ENCODE assay signal across 21 cellular contexts in the genomic region with DNA sequence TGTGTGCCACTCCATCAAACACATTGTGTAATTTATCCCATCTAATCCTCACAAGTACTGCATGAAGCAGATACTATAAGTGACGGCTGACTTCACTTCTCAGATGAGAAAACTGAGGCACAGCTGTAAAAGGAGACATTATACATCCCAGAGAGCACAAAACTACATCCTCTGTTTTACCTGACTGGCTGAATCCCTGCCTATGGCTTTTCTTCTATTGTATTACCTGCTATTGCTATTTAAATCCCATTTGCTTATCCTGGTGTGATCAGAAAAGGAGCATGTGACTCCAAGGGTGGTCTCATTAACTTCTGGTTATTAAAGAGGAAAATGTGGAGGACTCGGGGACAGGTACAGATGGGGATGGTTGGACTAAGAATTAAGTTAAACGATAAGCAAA.
"Had no signal": no experiment of that assay in that cellular context is flagged by ENCODE, and none has a peak within 500 bp of the region (broad histone marks: within the 10 kb centered on the region; RNA-seq: fewer than 3 reads in every experiment).

No MANE protein-coding gene starts in this region.

- H3K9me3 Mint-ChIP-seq: activated naive CD4-positive, alpha-beta T cell treated with anti-CD3 and anti-CD28 coated beads, Interleukin-2, amount 10 ng/mL, durations not matched to agents 7 days and 5 days; activated naive CD8-positive, alpha-beta T cell treated with anti-CD3 and anti-CD28 coated beads for 36 hours; T-helper 1 cell treated with Interleukin-12 subunit alpha and Interleukin-12 subunit beta and Interleukin-4 antibody, amounts not matched to agents 30 μg/mL and 1 μg/mL, for 36 hours had no signal

- H3K4me3 ChIP-seq: Peyer's patch, SJSA1 had no signal

- H3K36me3 ChIP-seq: Peyer's patch, SJSA1 had no signal

- H3K4me3 Mint-ChIP-seq: activated CD8-positive, alpha-beta T cell treated with anti-CD3 and anti-CD28 coated beads, Interleukin-2, amount 10 ng/mL, durations not matched to agents 7 days and 5 days; activated naive CD4-positive, alpha-beta T cell treated with anti-CD3 and anti-CD28 coated beads, Interleukin-2, amount 10 ng/mL, durations not matched to agents 7 days and 5 days; activated naive CD8-positive, alpha-beta T cell treated with anti-CD3 and anti-CD28 coated beads for 36 hours; T-helper 1 cell treated with Interleukin-12 subunit alpha and Interleukin-12 subunit beta and Interleukin-4 antibody, amounts not matched to agents 30 μg/mL and 1 μg/mL, for 36 hours had no signal

- H3K27ac Mint-ChIP-seq: activated CD8-positive, alpha-beta T cell treated with anti-CD3 and anti-CD28 coated beads, Interleukin-2, amount 10 ng/mL, durations not matched to agents 7 days and 5 days; activated naive CD4-positive, alpha-beta T cell treated with anti-CD3 and anti-CD28 coated beads, Interleukin-2, amount 10 ng/mL, durations not matched to agents 7 days and 5 days; activated naive CD8-positive, alpha-beta T cell treated with anti-CD3 and anti-CD28 coated beads for 36 hours; T-helper 1 cell treated with Interleukin-12 subunit alpha and Interleukin-12 subunit beta and Interleukin-4 antibody, amounts not matched to agents 30 μg/mL and 1 μg/mL, for 36 hours had no signal

- H3K4me1 Mint-ChIP-seq: activated naive CD4-positive, alpha-beta T cell treated with anti-CD3 and anti-CD28 coated beads, Interleukin-2, amount 10 ng/mL, durations not matched to agents 7 days and 5 days; activated naive CD8-positive, alpha-beta T cell treated with anti-CD3 and anti-CD28 coated beads for 36 hours had no signal

- DNase-seq: activated CD4-positive, alpha-beta T cell treated with anti-CD3 and anti-CD28 coated beads for 48 hours; activated CD4-positive, alpha-beta T cell treated with anti-CD3 and anti-CD28 coated beads, Interleukin-2, amount 50 U/mL, for 4 hours; activated CD4-positive, CD25-positive, alpha-beta regulatory T cell treated with anti-CD3 and anti-CD28 coated beads, Interleukin-2, amount 50 U/mL, for 72 hours; activated CD8-positive, alpha-beta memory T cell treated with anti-CD3 and anti-CD28 coated beads, Interleukin-2, amount 50 U/mL, for 48 hours; activated CD8-positive, alpha-beta T cell treated with anti-CD3 and anti-CD28 coated beads, Interleukin-2, amount 10 ng/mL, durations not matched to agents 7 days and 5 days; activated gamma-delta T cell; activated naive CD4-positive, alpha-beta T cell treated with anti-CD3 and anti-CD28 coated beads, Interleukin-2, amount 10 ng/mL, durations not matched to agents 7 days and 5 days; activated naive CD8-positive, alpha-beta T cell treated with anti-CD3 and anti-CD28 coated beads for 36 hours; activated T-cell treated with anti-CD3 and anti-CD28 coated beads, Interleukin-2, amount 50 U/mL, for 1 hour; aorta; cerebellar nuclear complex; NCI-H1092; NCI-H1694 treated with DMSO at 0.1 percent for 48 hours; NCI-H2029 treated with DMSO at 0.1 percent for 48 hours; Peyer's patch; SHP77 had no signal

- ATAC-seq: activated CD8-positive, alpha-beta T cell treated with anti-CD3 and anti-CD28 coated beads, Interleukin-2, amount 10 ng/mL, durations not matched to agents 7 days and 5 days; SK-N-SH treated with all-trans-retinoic acid at 6 μM for 48 hours had no signal

- H3K36me3 Mint-ChIP-seq: activated naive CD4-positive, alpha-beta T cell treated with anti-CD3 and anti-CD28 coated beads, Interleukin-2, amount 10 ng/mL, durations not matched to agents 7 days and 5 days; activated naive CD8-positive, alpha-beta T cell treated with anti-CD3 and anti-CD28 coated beads for 36 hours had no signal

- H3K27me3 Mint-ChIP-seq: activated naive CD4-positive, alpha-beta T cell treated with anti-CD3 and anti-CD28 coated beads, Interleukin-2, amount 10 ng/mL, durations not matched to agents 7 days and 5 days; activated naive CD8-positive, alpha-beta T cell treated with anti-CD3 and anti-CD28 coated beads for 36 hours had no signal

- H3K27me3 ChIP-seq: Peyer's patch had no signal

- H3K4me2 ChIP-seq: KMS-11 had no signal

- H3K27ac ChIP-seq: KMS-11, Peyer's patch, RWPE1, SJSA1 had no signal

- H3K9me3 ChIP-seq: Peyer's patch, SJSA1 had no signal

- H3K4me1 ChIP-seq: Peyer's patch, SJSA1 had no signal
